10 cellular contexts compared by ENCODE assay signal in genomic region chr1:204723131-204723787, GRCh38.
DNase-seq lines count a peak whose midpoint lies in the region; ATAC-seq and TF ChIP-seq lines count a peak whose summit lies in the region.
"Had no signal": no experiment of that assay in that cellular context is flagged by ENCODE, and none has a peak within 500 bp of the region (broad histone marks: within the 10 kb centered on the region; RNA-seq: fewer than 3 reads in every experiment).

No MANE protein-coding gene starts in this region.

- H3K4me3 Mint-ChIP-seq in stimulated activated naive CD8-positive, alpha-beta T cell treated with anti-CD3 and anti-CD28 coated beads, Interleukin-15, amount 100 ng/mL, for 72 hours: no peak overlapping the region
- H3K4me3 Mint-ChIP-seq in nephron progenitor cell: no peak overlapping the region
- H3K4me3 Mint-ChIP-seq: CD4-positive, CD25-positive, alpha-beta regulatory T cell; stimulated activated naive CD8-positive, alpha-beta T cell treated with anti-CD3 and anti-CD28 coated beads, Interleukin-15, Interleukin-2, amounts not matched to agents 100 ng/mL and 50 ng/mL, for 24 hours had no signal

- no peak for TF ChIP-seq CTCF in nephron progenitor cell (IDR thresholded peaks at IDR 0.05)
- no peak for TF ChIP-seq CTCF in GM10266 (IDR thresholded peaks at IDR 0.05; ENCODE audit: control insufficient read depth, insufficient read depth, low read depth, missing control alignments)

- no peak overlapping the region for H3K27ac Mint-ChIP-seq in stimulated activated naive CD8-positive, alpha-beta T cell treated with anti-CD3 and anti-CD28 coated beads, Interleukin-15, amount 100 ng/mL, for 72 hours
- no peak overlapping the region for H3K27ac Mint-ChIP-seq in nephron progenitor cell
- H3K27ac Mint-ChIP-seq: CD4-positive, CD25-positive, alpha-beta regulatory T cell; stimulated activated naive CD8-positive, alpha-beta T cell treated with anti-CD3 and anti-CD28 coated beads, Interleukin-15, Interleukin-2, amounts not matched to agents 100 ng/mL and 50 ng/mL, for 24 hours had no signal

- ATAC-seq in stimulated activated naive CD8-positive, alpha-beta T cell treated with anti-CD3 and anti-CD28 coated beads, Interleukin-15, amount 100 ng/mL, for 72 hours: peak; percentile 52
- ATAC-seq in stimulated activated naive CD8-positive, alpha-beta T cell treated with anti-CD3 and anti-CD28 coated beads, Interleukin-15, Interleukin-2, amounts not matched to agents 100 U/mL and 50 U/mL, for 24 hours: no peak
- no peak for ATAC-seq in GM21390 (IDR thresholded peaks at IDR 0.05; ENCODE audit: unreplicated experiment)

- no peak for DNase-seq in stimulated activated naive CD8-positive, alpha-beta T cell treated with anti-CD3 and anti-CD28 coated beads, Interleukin-15, amount 100 ng/mL, for 72 hours
- DNase-seq in stimulated activated naive CD8-positive, alpha-beta T cell treated with anti-CD3 and anti-CD28 coated beads, Interleukin-15, Interleukin-2, amounts not matched to agents 100 U/mL and 50 U/mL, for 24 hours: no peak
- DNase-seq in NCI-H446 treated with DMSO at 0.1 percent for 48 hours (lab: John Stamatoyannopoulos, UW) (peak; percentile 93), hypothalamus (lab: John Stamatoyannopoulos, UW) (peak in 43 of 51 donors; percentile 5 to 89 (median 64)), nephron progenitor cell (no peak), GM10266 (ENCODE audit: extremely low spot score) (no peak)
- no peak for DNase-seq in stimulated activated CD4-positive, alpha-beta T cell treated with anti-CD3 and anti-CD28 coated beads, Interleukin-1b, Interleukin-23, amount 100 ng/mL, for 48 hours
- DNase-seq: CD4-positive, CD25-positive, alpha-beta regulatory T cell had no signal

- H3K27me3 Mint-ChIP-seq in stimulated activated naive CD8-positive, alpha-beta T cell treated with anti-CD3 and anti-CD28 coated beads, Interleukin-15, amount 100 ng/mL, for 72 hours: peaks cover 2% of the 10 kb centered on the region
- peaks cover 7% of the 10 kb centered on the region for H3K27me3 Mint-ChIP-seq in nephron progenitor cell (ENCODE audit: low read depth, poor library complexity)

- peaks cover 6% of the 10 kb centered on the region for H3K4me1 Mint-ChIP-seq in stimulated activated naive CD8-positive, alpha-beta T cell treated with anti-CD3 and anti-CD28 coated beads, Interleukin-15, amount 100 ng/mL, for 72 hours
- H3K4me1 Mint-ChIP-seq in nephron progenitor cell: peaks cover 15% of the 10 kb centered on the region
- H3K4me1 Mint-ChIP-seq: CD4-positive, CD25-positive, alpha-beta regulatory T cell had no signal

- H3K9me3 Mint-ChIP-seq in stimulated activated naive CD8-positive, alpha-beta T cell treated with anti-CD3 and anti-CD28 coated beads, Interleukin-15, amount 100 ng/mL, for 72 hours: no peaks in the 10 kb centered on the region
- peaks cover 4% of the 10 kb centered on the region for H3K9me3 Mint-ChIP-seq in nephron progenitor cell
- H3K9me3 Mint-ChIP-seq: CD4-positive, CD25-positive, alpha-beta regulatory T cell; stimulated activated naive CD8-positive, alpha-beta T cell treated with anti-CD3 and anti-CD28 coated beads, Interleukin-15, Interleukin-2, amounts not matched to agents 100 ng/mL and 50 ng/mL, for 24 hours had no signal

- no peaks in the 10 kb centered on the region for H3K36me3 Mint-ChIP-seq in nephron progenitor cell (ENCODE audit: low read depth)
- H3K36me3 Mint-ChIP-seq: CD4-positive, CD25-positive, alpha-beta regulatory T cell had no signal

Comparison
In these comparisons a context has a peak if more than half of its experiments do, and no peak if none do; other contexts are left out.
1. DNase-seq: peak in NCI-H446 treated with DMSO at 0.1 percent for 48 hours (single experiment) and hypothalamus (43 of 51); none in stimulated activated naive CD8-positive, alpha-beta T cell treated with anti-CD3 and anti-CD28 coated beads, Interleukin-15, amount 100 ng/mL, for 72 hours (0 of 2), stimulated activated naive CD8-positive, alpha-beta T cell treated with anti-CD3 and anti-CD28 coated beads, Interleukin-15, Interleukin-2, amounts not matched to agents 100 U/mL and 50 U/mL, for 24 hours (single experiment), stimulated activated CD4-positive, alpha-beta T cell treated with anti-CD3 and anti-CD28 coated beads, Interleukin-1b, Interleukin-23, amount 100 ng/mL, for 48 hours (single experiment), nephron progenitor cell (single experiment) and GM10266 (single experiment).